ENCODE assay signal across 18 cellular contexts in the genomic region with DNA sequence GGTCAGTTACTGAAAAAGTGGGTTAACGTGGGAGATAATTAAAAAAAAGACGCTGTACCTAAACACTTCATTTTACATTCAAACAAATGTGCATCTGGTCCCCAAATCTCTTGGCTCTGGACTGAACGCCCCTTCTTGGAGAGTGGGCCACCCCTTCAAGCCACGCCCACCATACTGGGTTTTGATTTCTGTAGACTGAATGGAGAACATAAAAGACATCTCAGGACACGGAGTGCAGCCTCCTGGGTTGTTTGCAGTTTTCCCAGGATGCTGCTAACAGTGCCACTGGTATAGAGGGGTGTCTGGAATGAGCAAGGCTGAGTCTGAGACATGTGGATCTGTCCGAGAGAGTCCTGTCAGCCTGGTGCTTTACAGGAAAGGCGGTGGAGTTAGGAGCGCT. TPM values are rescaled to one million over a fixed set of nuclear protein-coding genes. Genes with fewer than 3 reads are reported as not detected.
DNase-seq lines count a peak whose midpoint lies in the region; ATAC-seq and TF ChIP-seq lines count a peak whose summit lies in the region.
"Had no signal": no experiment of that assay in that cellular context is flagged by ENCODE, and none has a peak within 500 bp of the region (broad histone marks: within the 10 kb centered on the region; RNA-seq: fewer than 3 reads in every experiment).

No MANE protein-coding gene starts in this region.

- 93 to 95% (median 94%) methylated on average over 8 of the region's 8 CpGs for WGBS in heart left ventricle, 4 donors

- H3K36me3 ChIP-seq in lower lobe of right lung (peaks cover 17% of the 10 kb centered on the region), tibial artery (peaks cover 0 to 23% (median 3%) of the 10 kb centered on the region in 3 donors), heart left ventricle (peaks cover 0 to 35% (median 2%) of the 10 kb centered on the region in 9 donors)

- peak; percentile 9 for DNase-seq in activated T-cell treated with anti-CD3 and anti-CD28 coated beads, Interleukin-2, amount 50 U/mL, for 48 hours
- DNase-seq in activated T-cell treated with anti-CD3 and anti-CD28 coated beads for 4 hours (no peak), lower lobe of right lung (peak; percentile 3), tibial artery (peak; percentile 2 to 37), heart left ventricle (no peak), NCI-H345 (lab: John Stamatoyannopoulos, UW) (no peak)
- DNase-seq in activated CD8-positive, alpha-beta memory T cell treated with anti-CD3 and anti-CD28 coated beads, Interleukin-2, amount 50 U/mL, for 48 hours, result peak; percentile 12
- DNase-seq: C1 segment of cervical spinal cord, DMS53, GM23248, KG1, NCI-H1092 treated with DMSO at 0.1 percent for 48 hours, NCI-H187 treated with DMSO at 0.1 percent for 48 hours, NCI-H446 treated with DMSO at 0.1 percent for 48 hours, NCI-H748 treated with DMSO at 0.1 percent for 48 hours, PC-9, Right ventricle myocardium superior had no signal

- H3K9me3 ChIP-seq in lower lobe of right lung (no peaks in the 10 kb centered on the region), tibial artery (no peaks in the 10 kb centered on the region), heart left ventricle (no peaks in the 10 kb centered on the region)

- intact Hi-C loops in lower lobe of right lung (cut with DNase I) (no loop called here), tibial artery (cut with DNase I; ENCODE audit: low total_unique reads) (no loop called here), heart left ventricle (cut with DNase I) (no loop called here)

- no peak for TF ChIP-seq CTCF in lower lobe of right lung (IDR thresholded peaks at IDR 0.05)
- no peak for TF ChIP-seq CTCF in tibial artery (IDR thresholded peaks at IDR 0.05)
- TF ChIP-seq CTCF in heart left ventricle (IDR thresholded peaks at IDR 0.05), result no peak

- no peak overlapping the region for H3K4me3 ChIP-seq in lower lobe of right lung
- H3K4me3 ChIP-seq in tibial artery, result no peak overlapping the region
- H3K4me3 ChIP-seq in heart left ventricle, result no peak overlapping the region
- H3K4me3 ChIP-seq: GM23248, PC-9 had no signal

- TF ChIP-seq POLR2A in heart left ventricle (IDR thresholded peaks at IDR 0.05), result no peak

- no peak for ATAC-seq in lower lobe of right lung
- no peak for ATAC-seq in heart left ventricle
- ATAC-seq in GM19324 (IDR thresholded peaks at IDR 0.05; ENCODE audit: low FRiP score, unreplicated experiment), result no peak

- H3K27me3 ChIP-seq in lower lobe of right lung (ENCODE audit: low read depth) (no peaks in the 10 kb centered on the region), tibial artery (no peaks in the 10 kb centered on the region), heart left ventricle (no peaks in the 10 kb centered on the region)

- H3K27ac ChIP-seq in lower lobe of right lung (no peak overlapping the region), tibial artery (no peak overlapping the region), heart left ventricle (no peak overlapping the region)
- H3K27ac ChIP-seq: GM23248, PC-9 had no signal

- H3K4me1 ChIP-seq in lower lobe of right lung (no peaks in the 10 kb centered on the region), tibial artery (no peaks in the 10 kb centered on the region), heart left ventricle (peaks cover 0 to 5% (median 0%) of the 10 kb centered on the region in 12 donors)

RNA-seq across cellular contexts. Expression of a gene that starts 10.6 kb away (rescaled TPM):
- 47.0 TPM for total RNA-seq in lower lobe of right lung
- 10 to 100 TPM; 39.7 to 50.3 (median 45.8) TPM for total RNA-seq in heart left ventricle
- 10 to 100 TPM; 19.7 to 30.4 TPM for polyA plus RNA-seq in heart left ventricle

Comparison
In these comparisons a context has a peak if more than half of its experiments do, and no peak if none do; other contexts are left out.
1. DNase-seq: peak in activated T-cell treated with anti-CD3 and anti-CD28 coated beads, Interleukin-2, amount 50 U/mL, for 48 hours (2 of 2), activated CD8-positive, alpha-beta memory T cell treated with anti-CD3 and anti-CD28 coated beads, Interleukin-2, amount 50 U/mL, for 48 hours (single experiment), lower lobe of right lung (single experiment) and tibial artery (2 of 2); none in activated T-cell treated with anti-CD3 and anti-CD28 coated beads for 4 hours (single experiment), heart left ventricle (0 of 5) and NCI-H345 (single experiment).